Comparison of ENCODE assay signal across 1 cellular context in the genomic region with DNA sequence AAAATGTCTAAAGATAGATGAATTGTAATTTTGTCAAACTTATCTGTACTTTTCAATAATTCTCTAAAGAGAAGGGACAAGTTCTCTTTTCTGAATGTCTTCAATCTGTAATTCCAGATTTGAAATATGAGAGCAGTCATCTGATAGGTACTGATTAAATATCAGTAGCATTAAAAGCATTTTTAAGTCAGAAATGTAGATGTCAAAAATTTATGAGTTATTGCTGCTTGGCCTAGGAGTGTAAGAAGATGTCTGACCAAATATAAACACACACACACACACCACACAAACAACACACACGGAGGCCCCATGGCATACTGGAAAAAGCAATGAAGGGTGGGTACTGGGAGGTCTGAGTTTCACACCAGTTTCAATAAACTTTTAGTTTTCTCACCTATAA.
TF ChIP-seq lines count a peak whose summit lies in the region.

No MANE protein-coding gene starts in this region.

TF ChIP-seq in HEK293, 187 proteins besides CTCF, POLR2A, EP300 and RAD21 (continued from another document):
- TF ChIP-seq ZNF362 (tag by site-specific recombination; IDR thresholded peaks at IDR 0.05) (no peak), FEZF1 (tag by site-specific recombination; IDR thresholded peaks at IDR 0.05) (no peak), ZNF23 (tag by site-specific recombination; IDR thresholded peaks at IDR 0.05; ENCODE audit: borderline replicate concordance) (no peak)
- TF ChIP-seq, protein P1, sequence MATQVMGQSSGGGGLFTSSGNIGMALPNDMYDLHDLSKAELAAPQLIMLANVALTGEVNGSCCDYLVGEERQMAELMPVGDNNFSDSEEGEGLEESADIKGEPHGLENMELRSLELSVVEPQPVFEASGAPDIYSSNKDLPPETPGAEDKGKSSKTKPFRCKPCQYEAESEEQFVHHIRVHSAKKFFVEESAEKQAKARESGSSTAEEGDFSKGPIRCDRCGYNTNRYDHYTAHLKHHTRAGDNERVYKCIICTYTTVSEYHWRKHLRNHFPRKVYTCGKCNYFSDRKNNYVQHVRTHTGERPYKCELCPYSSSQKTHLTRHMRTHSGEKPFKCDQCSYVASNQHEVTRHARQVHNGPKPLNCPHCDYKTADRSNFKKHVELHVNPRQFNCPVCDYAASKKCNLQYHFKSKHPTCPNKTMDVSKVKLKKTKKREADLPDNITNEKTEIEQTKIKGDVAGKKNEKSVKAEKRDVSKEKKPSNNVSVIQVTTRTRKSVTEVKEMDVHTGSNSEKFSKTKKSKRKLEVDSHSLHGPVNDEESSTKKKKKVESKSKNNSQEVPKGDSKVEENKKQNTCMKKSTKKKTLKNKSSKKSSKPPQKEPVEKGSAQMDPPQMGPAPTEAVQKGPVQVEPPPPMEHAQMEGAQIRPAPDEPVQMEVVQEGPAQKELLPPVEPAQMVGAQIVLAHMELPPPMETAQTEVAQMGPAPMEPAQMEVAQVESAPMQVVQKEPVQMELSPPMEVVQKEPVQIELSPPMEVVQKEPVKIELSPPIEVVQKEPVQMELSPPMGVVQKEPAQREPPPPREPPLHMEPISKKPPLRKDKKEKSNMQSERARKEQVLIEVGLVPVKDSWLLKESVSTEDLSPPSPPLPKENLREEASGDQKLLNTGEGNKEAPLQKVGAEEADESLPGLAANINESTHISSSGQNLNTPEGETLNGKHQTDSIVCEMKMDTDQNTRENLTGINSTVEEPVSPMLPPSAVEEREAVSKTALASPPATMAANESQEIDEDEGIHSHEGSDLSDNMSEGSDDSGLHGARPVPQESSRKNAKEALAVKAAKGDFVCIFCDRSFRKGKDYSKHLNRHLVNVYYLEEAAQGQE (tag by site-specific recombination; IDR thresholded peaks at IDR 0.05) = no peak
- TF ChIP-seq, protein P2, sequence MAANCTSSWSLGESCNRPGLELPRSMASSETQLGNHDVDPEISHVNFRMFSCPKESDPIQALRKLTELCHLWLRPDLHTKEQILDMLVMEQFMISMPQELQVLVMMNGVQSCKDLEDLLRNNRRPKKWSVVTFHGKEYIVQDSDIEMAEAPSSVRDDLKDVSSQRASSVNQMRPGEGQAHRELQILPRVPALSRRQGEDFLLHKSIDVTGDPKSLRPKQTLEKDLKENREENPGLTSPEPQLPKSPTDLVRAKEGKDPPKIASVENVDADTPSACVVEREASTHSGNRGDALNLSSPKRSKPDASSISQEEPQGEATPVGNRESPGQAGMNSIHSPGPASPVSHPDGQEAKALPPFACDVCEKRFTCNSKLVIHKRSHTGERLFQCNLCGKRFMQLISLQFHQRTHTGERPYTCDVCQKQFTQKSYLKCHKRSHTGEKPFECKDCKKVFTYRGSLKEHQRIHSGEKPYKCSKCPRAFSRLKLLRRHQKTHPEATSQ (tag by site-specific recombination; IDR thresholded peaks at IDR 0.05) = no peak
